8 cellular contexts compared by ENCODE assay signal in genomic region chr15:82540984-82541431, GRCh38. TPM values are rescaled to one million over a fixed set of nuclear protein-coding genes. Genes with fewer than 3 reads are reported as not detected.
DNase-seq lines count a peak whose midpoint lies in the region; ATAC-seq and TF ChIP-seq lines count a peak whose summit lies in the region.

No MANE protein-coding gene starts in this region.

- DNase-seq in GM23248, result peak; percentile 54
- peak; percentile 40 for DNase-seq in fibroblast of mammary gland (ENCODE audit: low read depth)
- DNase-seq in SHP77 treated with DMSO at 0.1 percent for 48 hours (lab: John Stamatoyannopoulos, UW), result no peak
- DNase-seq in SIG-M5 treated with dmso at 0.1 percent for 504 hours (lab: John Stamatoyannopoulos, UW; ENCODE audit: unreplicated experiment), result no peak
- DNase-seq in amniotic stem cell (lab: John Stamatoyannopoulos, UW), result no peak

- peaks cover 20% of the 10 kb centered on the region; the same call in 1 of the 2 replicates for H4K20me1 ChIP-seq in GM23248 (ENCODE audit: insufficient read depth)

- H3K9me3 ChIP-seq in GM23248 (ENCODE audit: low read depth) (no peaks in the 10 kb centered on the region), neutrophil (no peaks in the 10 kb centered on the region)

- H3K9me2 ChIP-seq in GM23248 (ENCODE audit: insufficient read depth), result no peaks in the 10 kb centered on the region

- H3K79me2 ChIP-seq in GM23248 (ENCODE audit: insufficient read depth), result peaks cover 38% of the 10 kb centered on the region

- H3K27me3 ChIP-seq in GM23248 (replicated peaks; ENCODE audit: insufficient read depth) (no peaks in the 10 kb centered on the region), neutrophil (peaks cover 18% of the 10 kb centered on the region)

- 35 to 37% methylated on average over 11 of the region's 11 CpGs for WGBS in GM23248 (ENCODE audit: low coverage in 1 of 2, low lambda C conversion rate in 2 of 2, missing lambda C conversion rate in 2 of 2), 2 experiments

- in situ Hi-C loops in GM23248 (cut with MboI), result loop anchor here (25.0 kb wide), 1 partner anchor 471 kb away; the partner anchor contains the start of gene C15orf40

- H3K4me1 ChIP-seq in GM23248 (ENCODE audit: insufficient read depth), result peaks cover 25% of the 10 kb centered on the region
- H3K4me1 ChIP-seq in neutrophil (ENCODE audit: control insufficient read depth in 1 of 2, insufficient read depth in 1 of 2, low read depth in 1 of 2, low read length in 1 of 2), result peaks cover 25 to 27% of the 10 kb centered on the region in 2 experiments

- H3K4me3 ChIP-seq in GM23248 (peak overlapping the region; percentile 94), fibroblast of mammary gland (ENCODE audit: control insufficient read depth, low read depth, low read length) (peak overlapping the region; percentile 99), neutrophil (ENCODE audit: low read depth in 1 of 2, low read length in 1 of 2) (peak overlapping the region; percentile 88 to 89)

- no peak for TF ChIP-seq CTCF in VCaP (conservative IDR thresholded peaks at IDR 0.05)
- TF ChIP-seq CTCF in fibroblast of mammary gland (conservative IDR thresholded peaks at IDR 0.05; ENCODE audit: control insufficient read depth, insufficient read depth, low read depth, low read length), result no peak
- TF ChIP-seq CTCF in neutrophil (IDR thresholded peaks at IDR 0.05), result no peak

- no peak for ATAC-seq in GM19324 (IDR thresholded peaks at IDR 0.05; ENCODE audit: low FRiP score, unreplicated experiment)

- H3K4me2 ChIP-seq in GM23248 (ENCODE audit: unreplicated experiment), result peak overlapping the region; percentile 94

- H2AFZ ChIP-seq in GM23248, result peak overlapping the region; percentile 86

- H3F3A ChIP-seq in GM23248 (ENCODE audit: insufficient read depth), result peaks cover 29% of the 10 kb centered on the region

- H3K27ac ChIP-seq in GM23248 (peak overlapping the region; percentile 74), VCaP (peak overlapping the region; percentile 98), neutrophil (peak overlapping the region; percentile 80)

- peaks cover 25% of the 10 kb centered on the region for H3K36me3 ChIP-seq in GM23248 (ENCODE audit: low read depth)
- peaks cover 26% of the 10 kb centered on the region for H3K36me3 ChIP-seq in neutrophil

- peak overlapping the region; percentile 87 for H3K9ac ChIP-seq in GM23248

RNA-seq across cellular contexts. Expression of gene RPS17, which starts 0.8 kb away (rescaled TPM):
- total RNA-seq in GM23248 (2014; rRNA removed; shearing (Covaris generic)), result 1,721 and 1,890 TPM in 2 replicates
- polyA plus RNA-seq in GM23248 (2016; fragmentation: Nextera tagmentation; extraction: Ambion mirVana), result 553 and 581 TPM in 2 replicates

Comparison
In these comparisons a context has a peak if more than half of its experiments do, and no peak if none do; other contexts are left out.
1. DNase-seq: peak in GM23248 (single experiment) and fibroblast of mammary gland (single experiment); none in SHP77 treated with DMSO at 0.1 percent for 48 hours (single experiment), SIG-M5 treated with dmso at 0.1 percent for 504 hours (single experiment) and amniotic stem cell (single experiment).
2. Peak in every context shown above with its lines, with median percentiles within 50 percentile points of each other: H3K27ac ChIP-seq and H3K4me3 ChIP-seq.